In the genomic region with DNA sequence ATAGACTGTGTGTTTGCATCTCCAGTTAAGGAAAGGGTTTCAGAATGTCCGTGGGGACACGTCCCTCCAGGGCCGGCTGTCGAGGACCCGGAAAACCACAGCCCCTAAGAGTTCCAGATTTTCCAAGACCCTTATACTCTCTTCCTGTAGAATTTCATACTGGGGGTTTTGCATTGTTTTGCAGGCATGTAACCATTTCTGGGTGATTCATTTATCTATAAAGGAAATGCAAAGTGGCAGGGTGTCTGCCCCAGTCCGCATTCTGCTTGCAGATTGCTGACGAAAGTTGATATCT, we compare ENCODE assay signal across 1 cellular context.
TF ChIP-seq lines count a peak whose summit lies in the region.

No MANE protein-coding gene starts in this region.

TF ChIP-seq in H1, 55 proteins besides CTCF, POLR2A, EP300 and RAD21:
- TF ChIP-seq SIRT6 (IDR thresholded peaks at IDR 0.05; ENCODE audit: low read length), result no peak
- TF ChIP-seq TEAD4 (IDR thresholded peaks at IDR 0.05; ENCODE audit: low read depth, low read length), result no peak
- TF ChIP-seq, protein P1, sequence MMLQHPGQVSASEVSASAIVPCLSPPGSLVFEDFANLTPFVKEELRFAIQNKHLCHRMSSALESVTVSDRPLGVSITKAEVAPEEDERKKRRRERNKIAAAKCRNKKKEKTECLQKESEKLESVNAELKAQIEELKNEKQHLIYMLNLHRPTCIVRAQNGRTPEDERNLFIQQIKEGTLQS (IDR thresholded peaks at IDR 0.05; ENCODE audit: insufficient read depth, low read depth, low read length), result no peak
- no peak for TF ChIP-seq BRCA1 (IDR thresholded peaks at IDR 0.05; ENCODE audit: low read depth, low read length)
- TF ChIP-seq SP1 (IDR thresholded peaks at IDR 0.05; ENCODE audit: low read depth, low read length), result no peak
- no peak for TF ChIP-seq CHD1 (IDR thresholded peaks at IDR 0.05; ENCODE audit: low read depth, low read length)
- no peak for TF ChIP-seq KDM5A (IDR thresholded peaks at IDR 0.05; ENCODE audit: low read length)
- no peak for TF ChIP-seq BACH1 (IDR thresholded peaks at IDR 0.05; ENCODE audit: low read length)
- TF ChIP-seq CREB1 (IDR thresholded peaks at IDR 0.05), result no peak
- no peak for TF ChIP-seq SIN3A (conservative IDR thresholded peaks at IDR 0.05 in 1 of 2, IDR thresholded peaks at IDR 0.05 in 1 of 2; ENCODE audit: low read depth in 1 of 2, low read length in 2 of 2)
- no peak for TF ChIP-seq ZNF274 (IDR thresholded peaks at IDR 0.05; ENCODE audit: borderline replicate concordance, extremely low read depth, low read length)
- no peak for TF ChIP-seq TAF1 (IDR thresholded peaks at IDR 0.05; ENCODE audit: low read depth, low read length)
- no peak for TF ChIP-seq TBP (IDR thresholded peaks at IDR 0.05; ENCODE audit: low read depth, low read length)
- no peak for TF ChIP-seq HDAC6 (IDR thresholded peaks at IDR 0.05; ENCODE audit: low read depth, low read length)
- no peak for TF ChIP-seq RFX5 (IDR thresholded peaks at IDR 0.05; ENCODE audit: borderline replicate concordance, low read depth, low read length)
- TF ChIP-seq, protein P2, sequence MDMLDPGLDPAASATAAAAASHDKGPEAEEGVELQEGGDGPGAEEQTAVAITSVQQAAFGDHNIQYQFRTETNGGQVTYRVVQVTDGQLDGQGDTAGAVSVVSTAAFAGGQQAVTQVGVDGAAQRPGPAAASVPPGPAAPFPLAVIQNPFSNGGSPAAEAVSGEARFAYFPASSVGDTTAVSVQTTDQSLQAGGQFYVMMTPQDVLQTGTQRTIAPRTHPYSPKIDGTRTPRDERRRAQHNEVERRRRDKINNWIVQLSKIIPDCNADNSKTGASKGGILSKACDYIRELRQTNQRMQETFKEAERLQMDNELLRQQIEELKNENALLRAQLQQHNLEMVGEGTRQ (IDR thresholded peaks at IDR 0.05; ENCODE audit: low read length), result no peak
- no peak for TF ChIP-seq TCF12 (IDR thresholded peaks at IDR 0.05; ENCODE audit: low read depth, low read length)
- TF ChIP-seq, protein P3, sequence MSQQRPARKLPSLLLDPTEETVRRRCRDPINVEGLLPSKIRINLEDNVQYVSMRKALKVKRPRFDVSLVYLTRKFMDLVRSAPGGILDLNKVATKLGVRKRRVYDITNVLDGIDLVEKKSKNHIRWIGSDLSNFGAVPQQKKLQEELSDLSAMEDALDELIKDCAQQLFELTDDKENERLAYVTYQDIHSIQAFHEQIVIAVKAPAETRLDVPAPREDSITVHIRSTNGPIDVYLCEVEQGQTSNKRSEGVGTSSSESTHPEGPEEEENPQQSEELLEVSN (IDR thresholded peaks at IDR 0.05), result no peak
- no peak for TF ChIP-seq SRF (IDR thresholded peaks at IDR 0.05; ENCODE audit: low read depth, low read length)
- TF ChIP-seq NANOG (IDR thresholded peaks at IDR 0.05; ENCODE audit: insufficient read depth, low read depth, low read length, poor library complexity, severe bottlenecking), result no peak
